ENCODE assay signal across 8 cellular contexts in the genomic region with DNA sequence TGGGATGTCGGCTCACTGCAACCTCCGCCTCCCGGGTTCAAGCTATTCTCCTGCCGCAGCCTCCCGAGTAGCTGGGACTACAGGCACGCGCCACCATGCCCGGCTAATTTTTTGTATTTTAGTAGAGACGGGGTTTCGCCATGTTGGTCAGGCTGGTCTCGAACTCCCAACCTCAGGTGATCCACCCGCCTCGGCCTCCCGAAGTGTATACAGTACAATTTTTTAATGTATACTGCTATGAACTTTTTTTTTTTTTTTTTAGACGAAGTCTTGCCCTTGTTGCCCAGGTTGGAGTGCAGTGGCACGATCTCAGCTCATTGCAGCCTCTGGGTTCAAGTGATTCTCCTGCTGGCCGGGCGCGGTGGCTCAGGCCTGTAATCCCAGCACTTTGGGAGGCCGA. TPM values are rescaled to one million over a fixed set of nuclear protein-coding genes. Genes with fewer than 3 reads are reported as not detected.
DNase-seq lines count a peak whose midpoint lies in the region; ATAC-seq and TF ChIP-seq lines count a peak whose summit lies in the region.
"Not testable (repeated sequence)": the region's sequence is repeated elsewhere in the genome, so short reads cannot be mapped to it uniquely, and the experiment has no call there.

No MANE protein-coding gene starts in this region.

- peak overlapping the region; percentile 62 for H3K27ac Mint-ChIP-seq in activated CD4-positive, alpha-beta T cell treated with anti-CD3 and anti-CD28 coated beads, Interleukin-2, amount 10 ng/mL, durations not matched to agents 7 days and 5 days
- peak overlapping the region; percentile 23 for H3K27ac Mint-ChIP-seq in activated naive CD4-positive, alpha-beta T cell treated with anti-CD3 and anti-CD28 coated beads, Interleukin-2, amount 50 U/mL, for 24 hours
- H3K27ac Mint-ChIP-seq in mesothelial cell of epicardium = not testable (repeated sequence)

- in situ Hi-C loops in transverse colon (cut with MboI; ENCODE audit: low pct_ligation_motif_present in 1 of 4, low pct_unique_long_range_greater_than_20kb in 1 of 4, low sequenced_read_pairs in 3 of 4) = loop anchor here in 1 of 4 donors (10.0 kb wide), 1 partner anchor 87 kb away; no protein-coding TSS in a partner anchor

- H3K27me3 Mint-ChIP-seq in activated CD4-positive, alpha-beta T cell treated with anti-CD3 and anti-CD28 coated beads, Interleukin-2, amount 10 ng/mL, durations not matched to agents 7 days and 5 days; activated naive CD4-positive, alpha-beta T cell treated with anti-CD3 and anti-CD28 coated beads, Interleukin-2, amount 50 U/mL, for 24 hours; mesothelial cell of epicardium (ENCODE audit: low read depth): not testable (repeated sequence)

- H3K9ac ChIP-seq in BLaER1 = not testable (repeated sequence)
- peak overlapping the region; percentile 45; the same call in 1 of the 2 replicates for H3K9ac ChIP-seq in OCI-LY3 (ENCODE audit: low read length)

- not testable (repeated sequence) for DNase-seq in activated CD4-positive, alpha-beta T cell treated with anti-CD3 and anti-CD28 coated beads, Interleukin-2, amount 10 ng/mL, durations not matched to agents 7 days and 5 days; dorsolateral prefrontal cortex; mesothelial cell of epicardium (ENCODE audit: low spot score in 2 of 2, unreplicated experiment in 2 of 2); psoas muscle; transverse colon

- not testable (repeated sequence) for TF ChIP-seq CTCF in OCI-LY3 (IDR thresholded peaks at IDR 0.05; ENCODE audit: low read depth, low read length); dorsolateral prefrontal cortex (IDR thresholded peaks at IDR 0.05 in 54 of 56, conservative IDR thresholded peaks at IDR 0.05 in 2 of 56; ENCODE audit: low read depth in 1 of 56, partially characterized antibody in 56 of 56); mesothelial cell of epicardium (IDR thresholded peaks at IDR 0.05; ENCODE audit: unreplicated experiment); psoas muscle (IDR thresholded peaks at IDR 0.05); transverse colon (IDR thresholded peaks at IDR 0.05)

- not testable (repeated sequence) for H3K27ac ChIP-seq in BLaER1
- H3K27ac ChIP-seq in OCI-LY3 (ENCODE audit: low read length) (peak overlapping the region; percentile 93), dorsolateral prefrontal cortex (peak overlapping the region in 51 of 59 donors; percentile 88 to 100 (median 98)), psoas muscle (peak overlapping the region; percentile 98), transverse colon (peak overlapping the region; percentile 98 to 100 (median 99))

- H3K4me1 Mint-ChIP-seq in activated CD4-positive, alpha-beta T cell treated with anti-CD3 and anti-CD28 coated beads, Interleukin-2, amount 10 ng/mL, durations not matched to agents 7 days and 5 days = peaks cover 12% of the 10 kb centered on the region
- H3K4me1 Mint-ChIP-seq in activated naive CD4-positive, alpha-beta T cell treated with anti-CD3 and anti-CD28 coated beads, Interleukin-2, amount 50 U/mL, for 24 hours = peaks cover 24% of the 10 kb centered on the region
- H3K4me1 Mint-ChIP-seq in mesothelial cell of epicardium = peaks cover 23% of the 10 kb centered on the region

- H3K36me3 Mint-ChIP-seq in activated CD4-positive, alpha-beta T cell treated with anti-CD3 and anti-CD28 coated beads, Interleukin-2, amount 10 ng/mL, durations not matched to agents 7 days and 5 days (ENCODE audit: low read depth); activated naive CD4-positive, alpha-beta T cell treated with anti-CD3 and anti-CD28 coated beads, Interleukin-2, amount 50 U/mL, for 24 hours; mesothelial cell of epicardium: not testable (repeated sequence)

- POLR2A ChIA-PET in activated CD4-positive, alpha-beta T cell treated with anti-CD3 and anti-CD28 coated beads, Interleukin-2, amount 10 ng/mL, durations not matched to agents 7 days and 5 days (lab: Charles Lee) = not testable (repeated sequence)

- not testable (repeated sequence) for H3K9me3 Mint-ChIP-seq in activated CD4-positive, alpha-beta T cell treated with anti-CD3 and anti-CD28 coated beads, Interleukin-2, amount 10 ng/mL, durations not matched to agents 7 days and 5 days; activated naive CD4-positive, alpha-beta T cell treated with anti-CD3 and anti-CD28 coated beads, Interleukin-2, amount 50 U/mL, for 24 hours; mesothelial cell of epicardium

- TF ChIP-seq EP300 in transverse colon (IDR thresholded peaks at IDR 0.05; ENCODE audit: low read depth) = not testable (repeated sequence)

- not testable (repeated sequence) for ATAC-seq in psoas muscle

- H3K4me3 Mint-ChIP-seq in activated CD4-positive, alpha-beta T cell treated with anti-CD3 and anti-CD28 coated beads, Interleukin-2, amount 10 ng/mL, durations not matched to agents 7 days and 5 days = peak overlapping the region; percentile 10
- peak overlapping the region; percentile 51 for H3K4me3 Mint-ChIP-seq in activated naive CD4-positive, alpha-beta T cell treated with anti-CD3 and anti-CD28 coated beads, Interleukin-2, amount 50 U/mL, for 24 hours
- peak overlapping the region; percentile 26 for H3K4me3 Mint-ChIP-seq in mesothelial cell of epicardium

- WGBS in psoas muscle, 3 donors = 96 to 98% (median 97%) methylated on average over 20 of the region's 20 CpGs
- 82% methylated on average over 20 of the region's 20 CpGs; no CpG with 5 or more reads in 1 of the 2 donors for WGBS in transverse colon (ENCODE audit: low coverage in 1 of 2), 2 donors

- H3K4me3 ChIP-seq in BLaER1 = not testable (repeated sequence)
- 0 out of 2 replicates have a peak overlapping the region, but pooled peaks have one; percentile 36 for H3K4me3 ChIP-seq in OCI-LY3 (ENCODE audit: low read length)
- peak overlapping the region in 25 of 59 donors; percentile 70 to 100 (median 96) for H3K4me3 ChIP-seq in dorsolateral prefrontal cortex
- H3K4me3 ChIP-seq in psoas muscle = peak overlapping the region; percentile 100
- peak overlapping the region in 1 of 4 donors; percentile 87 for H3K4me3 ChIP-seq in transverse colon

- intact Hi-C loops in dorsolateral prefrontal cortex (cut with DNase I) = loop anchor here in 1 of 2 donors (5.0 kb wide), 1 partner anchor 85 kb away; no protein-coding TSS in a partner anchor
- intact Hi-C loops in psoas muscle (cut with DNase I); transverse colon (cut with DNase I; ENCODE audit: low total_unique reads): not testable (repeated sequence)

- H3K27me3 ChIP-seq in BLaER1; OCI-LY3 (ENCODE audit: low read depth, low read length); dorsolateral prefrontal cortex; psoas muscle (ENCODE audit: insufficient read depth in 3 of 3, low read length in 2 of 3); transverse colon: not testable (repeated sequence)

- peaks cover 24% of the 10 kb centered on the region for H3K79me2 ChIP-seq in OCI-LY3 (ENCODE audit: low read length)

- H3K36me3 ChIP-seq in BLaER1 = peaks cover 13% of the 10 kb centered on the region; the same call in 1 of the 2 replicates
- not testable (repeated sequence) for H3K36me3 ChIP-seq in OCI-LY3 (replicated peaks; ENCODE audit: low read depth, low read length); psoas muscle (ENCODE audit: insufficient read depth in 1 of 2, low read depth in 1 of 2); transverse colon

- not testable (repeated sequence) for H2AFZ ChIP-seq in OCI-LY3 (ENCODE audit: low read depth, low read length)

- H3K4me1 ChIP-seq in BLaER1 = peaks cover 33% of the 10 kb centered on the region
- peaks cover 32% of the 10 kb centered on the region for H3K4me1 ChIP-seq in OCI-LY3 (ENCODE audit: low read length)
- not testable (repeated sequence) for H3K4me1 ChIP-seq in psoas muscle
- H3K4me1 ChIP-seq in transverse colon = peaks cover 5 to 31% (median 6%) of the 10 kb centered on the region in 4 donors

- not testable (repeated sequence) for H3K9me3 ChIP-seq in BLaER1; OCI-LY3 (ENCODE audit: insufficient read depth, low read length); psoas muscle; transverse colon

- H3K4me2 ChIP-seq in BLaER1 (peak overlapping the region; percentile 87), OCI-LY3 (ENCODE audit: low read length) (peak overlapping the region; percentile 59)

- CTCF ChIA-PET in activated CD4-positive, alpha-beta T cell treated with anti-CD3 and anti-CD28 coated beads, Interleukin-2, amount 10 ng/mL, durations not matched to agents 7 days and 5 days (lab: Charles Lee) = interaction anchor here (0.6 to 1.9 kb wide), 2 partner anchors 26 to 1454 kb away, joined by 4 read pairs; no protein-coding TSS in a partner anchor

- H4K20me1 ChIP-seq in BLaER1; OCI-LY3 (ENCODE audit: insufficient read depth, low read length): not testable (repeated sequence)

- TF ChIP-seq POLR2A in transverse colon (IDR thresholded peaks at IDR 0.05) = not testable (repeated sequence)

RNA-seq across cellular contexts. Expression of a gene that starts 1.7 kb away (rescaled TPM):
- 1 to 10 TPM; 7.7 to 8.1 TPM for total RNA-seq in activated CD4-positive, alpha-beta T cell treated with anti-CD3 and anti-CD28 coated beads, Interleukin-2, amount 10 ng/mL, durations not matched to agents 7 days and 5 days
- total RNA-seq in dorsolateral prefrontal cortex = 10 to 100 TPM in 115 of 120 experiments, 1 to 10 TPM in 5; 7.0 to 22.7 (median 15.0) TPM
- total RNA-seq in mesothelial cell of epicardium = 10.9 to 12.1 TPM (median 11.0 TPM) in 3 replicates
- total RNA-seq in psoas muscle = 1 to 10 TPM; 2.1 to 3.6 (median 3.3) TPM
- 1 to 10 TPM; 2.5 to 4.4 (median 3.1) TPM for polyA plus RNA-seq in psoas muscle
- total RNA-seq in transverse colon = 1 to 10 TPM; 4.0 to 5.2 (median 5.2) TPM

RNA-seq across cellular contexts. Expression of a gene that starts 33.9 kb away (rescaled TPM):
- 1 to 10 TPM in 1 of 2 experiments, under 1 TPM in 1; 0.67 to 1.0 TPM for total RNA-seq in activated CD4-positive, alpha-beta T cell treated with anti-CD3 and anti-CD28 coated beads, Interleukin-2, amount 10 ng/mL, durations not matched to agents 7 days and 5 days
- total RNA-seq in dorsolateral prefrontal cortex (10 to 100 TPM in 3 of 120 experiments, 1 to 10 TPM in 117; 3.9 to 11.4 (median 6.6) TPM), mesothelial cell of epicardium (7.0 to 7.3 TPM (median 7.2 TPM) in 3 replicates), psoas muscle (1 to 10 TPM in 3 of 4 donors, under 1 TPM in 1; 0.76 to 1.9 (median 1.7) TPM), transverse colon (1 to 10 TPM in 3 of 4 donors, under 1 TPM in 1; 0.37 to 2.3 (median 1.6) TPM)
- 1 to 10 TPM in 2 of 3 donors, under 1 TPM in 1; 0.66 to 2.5 (median 1.4) TPM for polyA plus RNA-seq in psoas muscle

RNA-seq across cellular contexts. Expression of a gene that starts 55.0 kb away (rescaled TPM):
- 10 to 100 TPM; 15.3 to 17.1 TPM for total RNA-seq in activated CD4-positive, alpha-beta T cell treated with anti-CD3 and anti-CD28 coated beads, Interleukin-2, amount 10 ng/mL, durations not matched to agents 7 days and 5 days
- 10 to 100 TPM; 16.7 to 30.3 (median 24.1) TPM for total RNA-seq in dorsolateral prefrontal cortex
- 20.0 to 21.9 TPM (median 20.6 TPM) in 3 replicates for total RNA-seq in mesothelial cell of epicardium
- total RNA-seq in psoas muscle = 10 to 100 TPM in 1 of 4 donors, 1 to 10 TPM in 3; 7.8 to 12.4 (median 8.6) TPM
- polyA plus RNA-seq in psoas muscle = 1 to 10 TPM; 2.8 to 6.9 (median 4.2) TPM
- 10 to 100 TPM; 13.7 to 37.0 (median 28.1) TPM for total RNA-seq in transverse colon
